1 cellular context compared by ENCODE assay signal in genomic region chr15:95646484-95646883, GRCh38.
TF ChIP-seq lines count a peak whose summit lies in the region.

No MANE protein-coding gene starts in this region.

TF ChIP-seq in GM12878, 131 proteins besides CTCF, POLR2A, EP300 and RAD21 (continued from another document):
- TF ChIP-seq EZH2 (IDR thresholded peaks at IDR 0.05; ENCODE audit: borderline replicate concordance, control insufficient read depth, low read depth, low read length): no peak
- TF ChIP-seq CBX3 (IDR thresholded peaks at IDR 0.05; ENCODE audit: borderline replicate concordance, low read depth): no peak
- no peak for TF ChIP-seq BACH1 (IDR thresholded peaks at IDR 0.05; ENCODE audit: borderline replicate concordance)
- no peak for TF ChIP-seq PAX5 (IDR thresholded peaks at IDR 0.05; ENCODE audit: borderline replicate concordance, low read depth, low read length)
- TF ChIP-seq NFXL1 (IDR thresholded peaks at IDR 0.05; ENCODE audit: borderline replicate concordance): no peak
- TF ChIP-seq SMAD1 (IDR thresholded peaks at IDR 0.05; ENCODE audit: low read depth, partially characterized antibody): no peak
- no peak for TF ChIP-seq LARP7 (IDR thresholded peaks at IDR 0.05)
